1 cellular context compared by ENCODE assay signal in genomic region chr12:113187588-113187987, GRCh38.
TF ChIP-seq lines count a peak whose summit lies in the region.

No MANE protein-coding gene starts in this region.

TF ChIP-seq in HEK293, 187 proteins besides CTCF, POLR2A, EP300 and RAD21 (continued from another document):
- TF ChIP-seq HOXC10 (CRISPR knock-in tag; IDR thresholded peaks at IDR 0.05) (no peak), ZNF692 (tag by site-specific recombination; IDR thresholded peaks at IDR 0.05) (no peak), ZNF76 (tag by site-specific recombination; IDR thresholded peaks at IDR 0.05; ENCODE audit: borderline replicate concordance, low read depth) (no peak)
TF ChIP-seq in HEK293: peak in this region for 3.
